ENCODE assay signal across 1 cellular context in the genomic region with DNA sequence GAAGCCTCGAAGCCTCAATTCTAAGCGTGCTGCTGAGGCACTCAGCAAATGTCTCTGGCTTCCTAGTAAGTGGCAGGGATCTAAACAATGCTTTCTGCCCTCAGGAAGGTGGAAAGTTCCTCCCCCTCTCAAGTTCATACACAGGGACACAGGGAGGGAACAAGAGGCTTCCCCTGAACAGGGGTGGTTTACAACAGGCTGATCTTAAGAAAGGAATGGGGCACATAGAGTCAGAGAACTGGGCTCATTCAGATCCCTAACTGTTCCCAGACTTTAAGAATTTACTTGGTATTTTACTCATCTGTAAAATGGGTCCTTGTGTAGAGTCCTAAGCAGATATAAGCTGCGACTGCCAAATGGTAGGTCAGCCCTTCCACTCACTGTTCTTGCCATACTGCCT.
TF ChIP-seq lines count a peak whose summit lies in the region.

No MANE protein-coding gene starts in this region.

TF ChIP-seq in H1, 55 proteins besides CTCF, POLR2A, EP300 and RAD21:
- no peak for TF ChIP-seq KDM1A (IDR thresholded peaks at IDR 0.05; ENCODE audit: borderline replicate concordance, low read length)
